ENCODE assay signal across 17 cellular contexts in genomic region chr3:66236281-66236680, GRCh38. TPM values are rescaled to one million over a fixed set of nuclear protein-coding genes. Genes with fewer than 3 reads are reported as not detected.
DNase-seq lines count a peak whose midpoint lies in the region; ATAC-seq, FAIRE-seq and TF ChIP-seq lines count a peak whose summit lies in the region.
"Had no signal": no experiment of that assay in that cellular context is flagged by ENCODE, and none has a peak within 500 bp of the region (broad histone marks: within the 10 kb centered on the region; RNA-seq: fewer than 3 reads in every experiment).

No MANE protein-coding gene starts in this region.

- TF ChIP-seq EP300 in HepG2 (IDR thresholded peaks at IDR 0.05; ENCODE audit: low read depth in 2 of 2, low read length in 2 of 2) (no peak), HepG2 (CRISPR knock-in tag; IDR thresholded peaks at IDR 0.05; ENCODE audit: borderline replicate concordance) (no peak)

- WGBS in HepG2 (ENCODE audit: low lambda C conversion rate): 88% methylated on average over 5 of the region's 5 CpGs
- 98% methylated on average over 5 of the region's 5 CpGs for WGBS in right lobe of liver (ENCODE audit: insufficient coverage, low coverage, low lambda C conversion rate, missing lambda C conversion rate)

- TF ChIP-seq CTCF in HepG2 (CRISPR knock-in tag; IDR thresholded peaks at IDR 0.05) (no peak; the same call in 1 of the 2 replicates), right lobe of liver (IDR thresholded peaks at IDR 0.05) (no peak), OCI-LY7 (conservative IDR thresholded peaks at IDR 0.05; ENCODE audit: low read length) (peak; percentile 65), fibroblast of the aortic adventitia (IDR thresholded peaks at IDR 0.05; ENCODE audit: insufficient read depth, low read length) (peak; percentile 36), RWPE1 (conservative IDR thresholded peaks at IDR 0.05; ENCODE audit: low read depth) (no peak)

- in situ Hi-C loops in HepG2 (cut with HindIII; ENCODE audit: extremely low pct_ligation_motif_present, low pct_unique_long_range_greater_than_20kb): no loop called here

- no peak for ATAC-seq in HepG2
- no peak for ATAC-seq in right lobe of liver
- no peak for ATAC-seq in HG03571 (IDR thresholded peaks at IDR 0.05; ENCODE audit: unreplicated experiment)
- ATAC-seq in GM21423 (IDR thresholded peaks at IDR 0.05; ENCODE audit: unreplicated experiment): no peak
- ATAC-seq: activated CD4-positive, CD25-positive, alpha-beta regulatory T cell treated with anti-CD3 and anti-CD28 coated beads, Interleukin-2, amount 50 U/mL, for 24 hours; activated T-helper 17 cell treated with anti-CD3 and anti-CD28 coated beads, Interleukin-2, amount 50 U/mL, for 72 hours; left lung had no signal

- H3K4me3 ChIP-seq in HepG2 (replicated peaks in 1 of 3; ENCODE audit: insufficient read depth in 1 of 3, low read depth in 2 of 3, low read length in 3 of 3) (no peak overlapping the region), right lobe of liver (no peak overlapping the region), OCI-LY7 (ENCODE audit: low read depth, low read length, poor library complexity, severe bottlenecking) (no peak overlapping the region), fibroblast of the aortic adventitia (ENCODE audit: low read depth, low read length) (no peak overlapping the region)
- H3K4me3 ChIP-seq: BLaER1, left lung had no signal

- BruUV-seq in HepG2 (replicated peaks; lab: Mats Ljungman, UMichigan) (no TSS peak), OCI-LY7 (replicated peaks; lab: Mats Ljungman, UMichigan) (no TSS peak)

- intact Hi-C loops in HepG2 (cut with micrococcal nuclease; ENCODE audit: unreplicated experiment): loop anchor here (10.0 kb wide), 1 partner anchor 451 kb away; no protein-coding TSS in a partner anchor
- intact Hi-C loops in right lobe of liver (cut with DNase I): no loop called here
- intact Hi-C loops in OCI-LY7 (cut with micrococcal nuclease; ENCODE audit: unreplicated experiment): no loop called here

- H3K79me2 ChIP-seq in HepG2 (ENCODE audit: insufficient read depth, low read length): peaks cover 10% of the 10 kb centered on the region
- no peaks in the 10 kb centered on the region; the same call in 1 of the 2 replicates for H3K79me2 ChIP-seq in OCI-LY7 (ENCODE audit: insufficient read depth, low read depth, low read length)

- H4K20me1 ChIP-seq in HepG2 (ENCODE audit: insufficient read depth, low read length): 0 out of 2 replicates have a peak, but pooled peaks cover 3% of the 10 kb centered on the region
- no peaks in the 10 kb centered on the region for H4K20me1 ChIP-seq in OCI-LY7 (ENCODE audit: insufficient read depth, low read length)

- TF ChIP-seq POLR2A in HepG2 (IDR thresholded peaks at IDR 0.05; ENCODE audit: insufficient read depth in 1 of 2, low read depth in 2 of 2, low read length in 2 of 2) (no peak), right lobe of liver (IDR thresholded peaks at IDR 0.05) (no peak), GM12891 (IDR thresholded peaks at IDR 0.05; ENCODE audit: low read depth, low read length) (no peak)

- no peaks in the 10 kb centered on the region for H3K4me1 ChIP-seq in HepG2 (ENCODE audit: insufficient read depth, low read length)
- peaks cover 0 to 7% (median 2%) of the 10 kb centered on the region in 4 donors for H3K4me1 ChIP-seq in right lobe of liver
- H3K4me1 ChIP-seq in OCI-LY7 (ENCODE audit: insufficient read depth, low read length, poor library complexity, severe bottlenecking): no peaks in the 10 kb centered on the region
- H3K4me1 ChIP-seq: BLaER1, left lung, parathyroid adenoma had no signal

- DNase-seq in HepG2 (ENCODE audit: low spot score) (peak; percentile 17), right lobe of liver (no peak), OCI-LY7 (ENCODE audit: low spot score) (peak; percentile 16), fibroblast of the aortic adventitia (ENCODE audit: low read depth) (peak; percentile 18), GM12891 (ENCODE audit: insufficient read length, low spot score) (no peak), RWPE1 (ENCODE audit: low spot score) (no peak)
- DNase-seq: foreskin melanocyte; left lung; NCI-H187 treated with DMSO at 0.1 percent for 48 hours; RPMI8226; stimulated activated CD4-positive, alpha-beta T cell treated with anti-CD3 and anti-CD28 coated beads, Interleukin-2, amount 100 ng/mL, for 48 hours had no signal

- H3K36me3 ChIP-seq in HepG2 (replicated peaks in 1 of 2; ENCODE audit: control insufficient read depth in 1 of 2, insufficient read depth in 2 of 2, low read length in 2 of 2) (peaks cover 0 to 5% of the 10 kb centered on the region in 2 experiments; a peak in 3 of 5 replicates), right lobe of liver (no peaks in the 10 kb centered on the region), OCI-LY7 (ENCODE audit: insufficient read depth, low read length) (peaks cover 18% of the 10 kb centered on the region)

- no peaks in the 10 kb centered on the region for H3K9me3 ChIP-seq in HepG2 (ENCODE audit: low read length)
- no peaks in the 10 kb centered on the region for H3K9me3 ChIP-seq in right lobe of liver
- H3K9me3 ChIP-seq in OCI-LY7 (ENCODE audit: low read length): 0 out of 2 replicates have a peak, but pooled peaks cover 8% of the 10 kb centered on the region

- no peak overlapping the region for H3K4me2 ChIP-seq in HepG2 (ENCODE audit: low read depth, low read length)
- no peak overlapping the region for H3K4me2 ChIP-seq in OCI-LY7 (ENCODE audit: low read length)
- H3K4me2 ChIP-seq: BLaER1 had no signal

- CTCF ChIA-PET in HepG2 (lab: Yijun Ruan, JAX; ENCODE audit: low intra/inter-chr PET ratio, low total read pairs): no interaction called here
- CTCF ChIA-PET in OCI-LY7 (lab: Charles Lee; ENCODE audit: unreplicated experiment): interaction anchor here (0.6 to 1.0 kb wide), 2 partner anchors 15 to 158 kb away, joined by 3 to 6 read pairs; partner anchors contain the start of gene SLC25A26
- CTCF ChIA-PET in RWPE1 (lab: Yijun Ruan, JAX): no interaction called here

- FAIRE-seq in HepG2 (lab: Jason Lieb, UNC) (no peak), GM12891 (lab: Jason Lieb, UNC) (no peak)

- no peak overlapping the region for H3K9ac ChIP-seq in HepG2 (ENCODE audit: insufficient read depth, low read depth, low read length)
- H3K9ac ChIP-seq: BLaER1, parathyroid adenoma had no signal

- TF ChIP-seq RAD21 in HepG2 (CRISPR knock-in tag; IDR thresholded peaks at IDR 0.05): no peak

- H2AFZ ChIP-seq in HepG2 (ENCODE audit: low read length) (no peak overlapping the region), OCI-LY7 (ENCODE audit: low read length) (no peak overlapping the region)
- H2AFZ ChIP-seq: parathyroid adenoma had no signal

- POLR2A ChIA-PET in HepG2 (lab: Yijun Ruan, JAX): interaction anchor here (0.9 kb wide), 1 partner anchor 16 kb away, joined by 3 read pairs; no protein-coding TSS in a partner anchor
- POLR2A ChIA-PET in OCI-LY7 (lab: Charles Lee): interaction anchor here (0.6 kb wide), 1 partner anchor 242 kb away, joined by 3 read pairs; no protein-coding TSS in a partner anchor
- POLR2A ChIA-PET in RWPE1 (lab: Yijun Ruan, JAX; ENCODE audit: low non-redundant PET): no interaction called here

- H3K27ac ChIP-seq in HepG2 (ENCODE audit: extremely low read length, insufficient read depth, low read length) (no peak overlapping the region), right lobe of liver (no peak overlapping the region), OCI-LY7 (ENCODE audit: low read depth, low read length, poor library complexity, severe bottlenecking) (no peak overlapping the region), RWPE1 (no peak overlapping the region)
- H3K27ac ChIP-seq: BLaER1, left lung, parathyroid adenoma had no signal

- H3K9me2 ChIP-seq in OCI-LY7 (ENCODE audit: insufficient read depth, low read length): no peaks in the 10 kb centered on the region

- H3K27me3 ChIP-seq in HepG2 (ENCODE audit: control insufficient read depth in 1 of 2, insufficient read depth in 2 of 2, low read length in 2 of 2) (no peaks in the 10 kb centered on the region), right lobe of liver (no peaks in the 10 kb centered on the region)
- H3K27me3 ChIP-seq: BLaER1, left lung had no signal

TF ChIP-seq in HepG2, 621 proteins besides CTCF, POLR2A, EP300 and RAD21 (continues in another document):
- TF ChIP-seq MTA1 (CRISPR knock-in tag; IDR thresholded peaks at IDR 0.05; ENCODE audit: borderline replicate concordance): no peak

TF ChIP-seq in GM12891, 5 proteins besides CTCF, POLR2A, EP300 and RAD21 (continues in another document):
- TF ChIP-seq PAX5 (IDR thresholded peaks at IDR 0.05; ENCODE audit: insufficient read depth, low read length, severe bottlenecking) (no peak), TAF1 (IDR thresholded peaks at IDR 0.05; ENCODE audit: low read depth, low read length) (no peak), POLR2AphosphoS5 (IDR thresholded peaks at IDR 0.05; ENCODE audit: low read depth, low read length) (no peak), POU2F2 (IDR thresholded peaks at IDR 0.05; ENCODE audit: low read depth, low read length) (no peak)

RNA-seq across cellular contexts. Expression of gene SLC25A26, which starts 15.5 kb away (rescaled TPM):
- 22.7 and 23.1 TPM in 2 replicates for total RNA-seq in HepG2 (2016; rRNA removed; fragmentation: Illumina TruSeq; extraction: Trizol)
- 27.5 and 27.9 TPM in 2 replicates for total RNA-seq in HepG2 (2016; cell fraction: cytosol; rRNA removed; fragmentation: Illumina TruSeq; extraction: Trizol; ENCODE audit: low read depth)
- 22.2 TPM in 2 replicates for total RNA-seq in HepG2 (2016; cell fraction: insoluble cytoplasmic fraction; rRNA removed; fragmentation: Illumina TruSeq; extraction: Trizol)
- total RNA-seq in HepG2 (2016; cell fraction: membrane; rRNA removed; fragmentation: Illumina TruSeq; extraction: Trizol): 40.8 TPM in 2 replicates
- total RNA-seq in HepG2 (2016; cell fraction: nucleus; rRNA removed; fragmentation: Illumina TruSeq; extraction: Trizol): 17.3 and 19.7 TPM in 2 replicates
- 31.4 and 32.7 TPM in 2 replicates for polyA plus RNA-seq in HepG2 (2011; rRNA removed)
- polyA plus RNA-seq in HepG2 (2011; cell fraction: cytosol; rRNA removed): 31.5 and 41.4 TPM in 2 replicates
- 11.7 and 14.0 TPM in 2 replicates for polyA plus RNA-seq in HepG2 (2011; cell fraction: nucleus; rRNA removed)
- polyA plus RNA-seq in HepG2 (2012): 22.4 and 22.9 TPM in 2 replicates
- 31.1 and 35.4 TPM in 2 replicates for polyA plus RNA-seq in HepG2 (2016; cell fraction: cytosol; fragmentation: Illumina TruSeq; extraction: Trizol; ENCODE audit: low read depth)
- polyA plus RNA-seq in HepG2 (2016; cell fraction: insoluble cytoplasmic fraction; fragmentation: Illumina TruSeq; extraction: Trizol; ENCODE audit: low read depth): 19.7 and 22.1 TPM in 2 replicates
- polyA plus RNA-seq in HepG2 (2016; cell fraction: membrane; fragmentation: Illumina TruSeq; extraction: Trizol; ENCODE audit: low read depth): 35.4 and 35.7 TPM in 2 replicates
- 19.1 and 20.3 TPM in 2 replicates for polyA plus RNA-seq in HepG2 (2016; cell fraction: nucleus; fragmentation: Illumina TruSeq; extraction: Trizol; ENCODE audit: insufficient read depth, low read depth)
- 13.5 and 16.0 TPM in 2 replicates for polyA minus RNA-seq in HepG2 (2011; rRNA and poly(A)+ RNA removed; ENCODE audit: low replicate concordance)
- 5.9 and 7.1 TPM in 2 replicates for polyA minus RNA-seq in HepG2 (2011; cell fraction: cytosol; rRNA and poly(A)+ RNA removed)
- 22.5 and 28.8 TPM in 2 replicates for polyA minus RNA-seq in HepG2 (2011; cell fraction: nucleus; rRNA and poly(A)+ RNA removed)
- 10 to 100 TPM; 11.2 to 17.4 (median 12.8) TPM for total RNA-seq in right lobe of liver
- 9.8 and 13.1 TPM in 2 replicates for total RNA-seq in OCI-LY7 (2014; rRNA removed; shearing (Covaris generic))
- 12.9 and 14.2 TPM in 2 replicates for total RNA-seq in OCI-LY7 (2022)
- 14.0 and 30.8 TPM in 2 replicates for total RNA-seq in fibroblast of the aortic adventitia (ENCODE audit: low replicate concordance)
- 23.3 TPM for polyA plus RNA-seq in GM12891 (2012; ENCODE audit: low read depth, missing spikeins)

Comparison
In these comparisons a context has a peak if more than half of its experiments do, and no peak if none do; other contexts are left out.
1. DNase-seq: peak in HepG2 (single experiment), OCI-LY7 (single experiment) and fibroblast of the aortic adventitia (single experiment); none in right lobe of liver (0 of 3), GM12891 (single experiment) and RWPE1 (single experiment).
2. CTCF ChIP-seq: peak in OCI-LY7 (single experiment) and fibroblast of the aortic adventitia (single experiment); none in HepG2 (single experiment), right lobe of liver (0 of 4) and RWPE1 (single experiment).